ENCODE assay signal across 7 cellular contexts in the genomic region with DNA sequence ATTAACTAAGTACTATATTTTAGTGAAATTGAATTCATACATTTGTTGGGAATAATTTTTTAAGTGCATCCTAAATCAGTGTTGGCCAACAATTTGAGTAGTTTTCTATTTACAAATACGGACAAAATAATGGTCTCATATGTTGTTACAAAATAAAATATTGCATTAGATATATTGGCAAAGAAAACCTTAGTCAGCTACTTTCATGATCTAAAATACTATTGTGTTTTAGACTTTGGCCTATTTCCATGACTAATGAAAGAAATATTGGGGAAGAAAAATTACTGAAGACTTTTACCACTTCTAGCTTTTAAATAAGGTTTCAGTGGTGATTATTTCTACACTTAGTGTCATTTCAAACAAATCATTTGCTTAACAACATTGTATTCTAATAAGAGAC.
"Had no signal": no experiment of that assay in that cellular context is flagged by ENCODE, and none has a peak within 500 bp of the region (broad histone marks: within the 10 kb centered on the region; RNA-seq: fewer than 3 reads in every experiment).

No MANE protein-coding gene starts in this region.

- H3K4me3 ChIP-seq: GM12878 had no signal

- ATAC-seq: GM12878 had no signal

- FAIRE-seq: GM12878, GM12891, GM12892, GM18507, GM19239 had no signal

- DNase-seq: GDM1, GF-D8 had no signal
